4 cellular contexts compared by ENCODE assay signal in genomic region chr20:46676649-46677316, GRCh38. TPM values are rescaled to one million over a fixed set of nuclear protein-coding genes. Genes with fewer than 3 reads are reported as not detected.
"Had no signal": no experiment of that assay in that cellular context is flagged by ENCODE, and none has a peak within 500 bp of the region (broad histone marks: within the 10 kb centered on the region; RNA-seq: fewer than 3 reads in every experiment).

No MANE protein-coding gene starts in this region.

RNA-seq across cellular contexts. Expression of gene SLC13A3, which starts 25.5 kb away (rescaled TPM):
- total RNA-seq: MCF 10A, NCI-H460, OCI-LY7, SJCRH30 had no signal

RNA-seq across cellular contexts. Expression of gene SLC2A10, which starts 32.7 kb away (rescaled TPM):
- total RNA-seq: MCF 10A, OCI-LY7 had no signal
